ENCODE assay signal across 8 cellular contexts in genomic region chr1:6523566-6523965, GRCh38. TPM values are rescaled to one million over a fixed set of nuclear protein-coding genes. Genes with fewer than 3 reads are reported as not detected.
A peak's percentile ranks its signal among the peaks of the same experiment; 100 is the strongest.
DNase-seq lines count a peak whose midpoint lies in the region; ATAC-seq and TF ChIP-seq lines count a peak whose summit lies in the region.

No MANE protein-coding gene starts in this region.

- TF ChIP-seq CTCF in adrenal gland (IDR thresholded peaks at IDR 0.05), result peak; percentile 28 to 65 (median 60)

- no peak overlapping the region for H3K4me3 ChIP-seq in adrenal gland

- H3K27ac ChIP-seq in adrenal gland, result peak overlapping the region in 2 of 5 donors; percentile 35 to 36

- no peaks in the 10 kb centered on the region for H3K9me3 ChIP-seq in adrenal gland (replicated peaks in 1 of 3)

- no peak for TF ChIP-seq POLR2A in adrenal gland (IDR thresholded peaks at IDR 0.05)

- no peaks in the 10 kb centered on the region for H3K27me3 ChIP-seq in adrenal gland

- TF ChIP-seq RAD21 in Ishikawa (IDR thresholded peaks at IDR 0.05; ENCODE audit: low read depth), result peak; percentile 63

- no peak for TF ChIP-seq EP300 in Ishikawa (IDR thresholded peaks at IDR 0.05; ENCODE audit: borderline replicate concordance)

- 19 to 31% (median 26%) methylated on average over 6 of the region's 6 CpGs for WGBS in adrenal gland, 4 donors

- H3K4me1 ChIP-seq in adrenal gland (replicated peaks in 1 of 2), result peaks cover 9 to 21% of the 10 kb centered on the region in 2 donors

- ATAC-seq in HG03378 (IDR thresholded peaks at IDR 0.05; ENCODE audit: unreplicated experiment), result no peak
- no peak for ATAC-seq in GM18907 (IDR thresholded peaks at IDR 0.05; ENCODE audit: unreplicated experiment)

- intact Hi-C loops in adrenal gland (cut with DNase I), result no loop called here

- peak; percentile 62 for DNase-seq in COLO829 (ENCODE audit: low spot score)
- DNase-seq in adrenal gland, result peak in 6 of 7 donors; percentile 57 to 75 (median 67)
- DNase-seq in inferior parietal cortex (ENCODE audit: extremely low spot score), result peak; percentile 42
- no peak for DNase-seq in NCI-H1105 (lab: John Stamatoyannopoulos, UW)
- DNase-seq in NOMO-1 treated with DMSO at 0.1 percent for 48 hours (lab: John Stamatoyannopoulos, UW; ENCODE audit: unreplicated experiment), result no peak

- peaks cover 0 to 30% of the 10 kb centered on the region in 2 donors for H3K36me3 ChIP-seq in adrenal gland (replicated peaks in 1 of 2)

TF ChIP-seq in Ishikawa, 13 proteins besides CTCF, POLR2A, EP300 and RAD21:
- TF ChIP-seq MAX (IDR thresholded peaks at IDR 0.05) (no peak), TEAD4 (IDR thresholded peaks at IDR 0.05) (peak; percentile 58; the same call in 1 of the 2 replicates), USF1 (IDR thresholded peaks at IDR 0.05) (peak; percentile 71), TAF1 (IDR thresholded peaks at IDR 0.05; ENCODE audit: low read depth) (no peak)

RNA-seq across cellular contexts. Expression of gene NOL9, which starts 30.7 kb away (rescaled TPM):
- total RNA-seq in adrenal gland, result 10 to 100 TPM; 10.3 to 39.7 (median 26.1) TPM
- 10 to 100 TPM in 1 of 3 donors, 1 to 10 TPM in 2; 5.9 to 14.3 (median 8.0) TPM for polyA plus RNA-seq in adrenal gland

RNA-seq across cellular contexts. Expression of gene TAS1R1, which starts 31.5 kb away (rescaled TPM):
- under 1 TPM in 4 of 8 donors, not detected in 4; 0.11 to 0.83 (median 0.47) TPM for total RNA-seq in adrenal gland
- polyA plus RNA-seq in adrenal gland, result under 1 TPM; 0.27 to 0.40 (median 0.37) TPM

RNA-seq across cellular contexts. Expression of gene PLEKHG5, which starts 32.1 kb away (rescaled TPM):
- total RNA-seq in adrenal gland, result 10 to 100 TPM; 14.0 to 29.2 (median 18.4) TPM
- polyA plus RNA-seq in adrenal gland, result 10 to 100 TPM in 2 of 3 donors, 1 to 10 TPM in 1; 2.0 to 96.3 (median 23.0) TPM

RNA-seq across cellular contexts. Expression of gene ZBTB48, which starts 56.2 kb away (rescaled TPM):
- total RNA-seq in adrenal gland, result 10 to 100 TPM in 7 of 8 donors, 1 to 10 TPM in 1; 9.5 to 50.9 (median 26.3) TPM
- polyA plus RNA-seq in adrenal gland, result 100 to 1,000 TPM in 2 of 3 donors, 1 to 10 TPM in 1; 6.8 to 245 (median 186) TPM

RNA-seq across cellular contexts. Expression of gene TNFRSF25, which starts 57.6 kb away (rescaled TPM):
- total RNA-seq in adrenal gland, result 10 to 100 TPM in 4 of 8 donors, 1 to 10 TPM in 4; 2.7 to 36.4 (median 9.7) TPM
- polyA plus RNA-seq in adrenal gland, result 100 to 1,000 TPM in 1 of 3 donors, 10 to 100 TPM in 1, 1 to 10 TPM in 1; 1.2 to 169 (median 63.8) TPM

Comparison
In these comparisons a context has a peak if more than half of its experiments do, and no peak if none do; other contexts are left out.
1. DNase-seq: peak in COLO829 (single experiment), adrenal gland (6 of 7) and inferior parietal cortex (single experiment); none in NCI-H1105 (single experiment) and NOMO-1 treated with DMSO at 0.1 percent for 48 hours (single experiment).